1 cellular context compared by ENCODE assay signal in genomic region chr2:61853848-61854434, GRCh38.
A peak's percentile ranks its signal among the peaks of the same experiment; 100 is the strongest.
TF ChIP-seq lines count a peak whose summit lies in the region.

FAM161A (minus strand) TSS chr2:61854060; CDS start chr2:61854041, 19 bp downstream.

TF ChIP-seq in GM12878, 131 proteins besides CTCF, POLR2A, EP300 and RAD21 (continued from another document):
- no peak for TF ChIP-seq ZNF592 (IDR thresholded peaks at IDR 0.05)
- no peak for TF ChIP-seq YBX1 (IDR thresholded peaks at IDR 0.05)
- peak; percentile 98 for TF ChIP-seq BMI1 (IDR thresholded peaks at IDR 0.05; ENCODE audit: borderline replicate concordance)
- no peak for TF ChIP-seq HDAC2 (IDR thresholded peaks at IDR 0.05)
- TF ChIP-seq MTA3 (IDR thresholded peaks at IDR 0.05; ENCODE audit: borderline replicate concordance, low read length), result no peak
- TF ChIP-seq HDGF (IDR thresholded peaks at IDR 0.05), result 0 out of 2 replicates have a peak, but pooled peaks have one; percentile 4
- no peak for TF ChIP-seq MYB (IDR thresholded peaks at IDR 0.05; ENCODE audit: borderline replicate concordance, low read depth, low read length)
- TF ChIP-seq DPF2 (IDR thresholded peaks at IDR 0.05), result no peak
- no peak for TF ChIP-seq ZNF622 (IDR thresholded peaks at IDR 0.05)
- TF ChIP-seq IRF5 (IDR thresholded peaks at IDR 0.05; ENCODE audit: borderline replicate concordance), result no peak
- peak; percentile 99 for TF ChIP-seq SIN3A (IDR thresholded peaks at IDR 0.05; ENCODE audit: low read depth, low read length)
- TF ChIP-seq ASH2L (IDR thresholded peaks at IDR 0.05; ENCODE audit: borderline replicate concordance, low read depth), result peak; percentile 44; the same call in 1 of the 2 replicates
- peak; percentile 31 for TF ChIP-seq SIX5 (IDR thresholded peaks at IDR 0.05; ENCODE audit: low read depth, low read length, severe bottlenecking)
- peak; percentile 62 for TF ChIP-seq MEF2B (IDR thresholded peaks at IDR 0.05; ENCODE audit: partially characterized antibody, poor library complexity, severe bottlenecking)
- peak; percentile 99 for TF ChIP-seq NKRF (conservative IDR thresholded peaks at IDR 0.05)
- peak; percentile 66 for TF ChIP-seq MAX (IDR thresholded peaks at IDR 0.05; ENCODE audit: low read depth, low read length)
- no peak for TF ChIP-seq MLLT1 (IDR thresholded peaks at IDR 0.05)
- peak; percentile 39; the same call in 1 of the 2 replicates for TF ChIP-seq IKZF1 (conservative IDR thresholded peaks at IDR 0.05)
- TF ChIP-seq PRDM15 (CRISPR knock-in tag; IDR thresholded peaks at IDR 0.05), result no peak
- peak; percentile 73; the same call in 1 of the 2 replicates for TF ChIP-seq PML (IDR thresholded peaks at IDR 0.05; ENCODE audit: low read length)
- TF ChIP-seq CHD1 (IDR thresholded peaks at IDR 0.05; ENCODE audit: low read depth, low read length), result no peak
- 0 out of 2 replicates have a peak, but pooled peaks have one; percentile 12 for TF ChIP-seq CBFB (IDR thresholded peaks at IDR 0.05; ENCODE audit: low read depth)
- TF ChIP-seq RB1 (IDR thresholded peaks at IDR 0.05; ENCODE audit: borderline replicate concordance), result peak; percentile 98; the same call in 1 of the 2 replicates
- peak; percentile 11 for TF ChIP-seq RELA (IDR thresholded peaks at IDR 0.05; ENCODE audit: borderline replicate concordance, partially characterized antibody)
